In genomic region chr7:31028006-31028405, GRCh38 we compare ENCODE assay signal across 15 cellular contexts. TPM values are rescaled to one million over a fixed set of nuclear protein-coding genes. Genes with fewer than 3 reads are reported as not detected.
"Had no signal": no experiment of that assay in that cellular context is flagged by ENCODE, and none has a peak within 500 bp of the region (broad histone marks: within the 10 kb centered on the region; RNA-seq: fewer than 3 reads in every experiment).

No MANE protein-coding gene starts in this region.

- H3K36me3 Mint-ChIP-seq: naive thymus-derived CD8-positive, alpha-beta T cell had no signal

- H3K27ac Mint-ChIP-seq: activated CD4-positive, alpha-beta T cell treated with anti-CD3 and anti-CD28 coated beads, Interleukin-2, amount 10 ng/mL, durations not matched to agents 7 days and 5 days; activated T-cell treated with anti-CD3 and anti-CD28 coated beads, Interleukin-2, amount 50 U/mL, for 72 hours; naive thymus-derived CD8-positive, alpha-beta T cell; T-helper 2 cell treated with Interferon-gamma antibody and Interleukin-4, amounts not matched to agents 5 μg/mL and 100 μg/mL, for 36 hours had no signal

- ATAC-seq: activated T-cell treated with anti-CD3 and anti-CD28 coated beads, Interleukin-2, amount 50 U/mL, for 72 hours; naive thymus-derived CD8-positive, alpha-beta T cell had no signal

- H3K27ac ChIP-seq: hepatocyte, lower lobe of right lung, tibial artery had no signal

- DNase-seq: activated CD4-positive, alpha-beta T cell treated with anti-CD3 and anti-CD28 coated beads, Interleukin-2, amount 10 ng/mL, durations not matched to agents 7 days and 5 days; activated CD8-positive, alpha-beta memory T cell treated with anti-CD3 and anti-CD28 coated beads for 24 hours; activated effector memory CD4-positive, alpha-beta T cell treated with anti-CD3 and anti-CD28 coated beads, Interleukin-2, amount 50 U/mL, for 16 hours; activated naive CD4-positive, alpha-beta T cell treated with anti-CD3 and anti-CD28 coated beads, Interleukin-2, amount 50 U/mL, for 16 hours; activated T-cell treated with anti-CD3 and anti-CD28 coated beads, Interleukin-2, amount 50 U/mL, for 72 hours; left cardiac atrium; lower lobe of right lung; stimulated activated CD4-positive, alpha-beta T cell treated with anti-CD3 and anti-CD28 coated beads, Interleukin-1b, Interleukin-23, amount 100 ng/mL, for 48 hours; stimulated activated naive CD4-positive, alpha-beta T cell treated with Interleukin-2 at 50 U/mL for 16 hours; tibial artery had no signal

- H3K27me3 ChIP-seq: hepatocyte had no signal

- H3K4me3 Mint-ChIP-seq: activated CD4-positive, alpha-beta T cell treated with anti-CD3 and anti-CD28 coated beads, Interleukin-2, amount 10 ng/mL, durations not matched to agents 7 days and 5 days; activated T-cell treated with anti-CD3 and anti-CD28 coated beads, Interleukin-2, amount 50 U/mL, for 72 hours; naive thymus-derived CD8-positive, alpha-beta T cell; T-helper 2 cell treated with Interferon-gamma antibody and Interleukin-4, amounts not matched to agents 5 μg/mL and 100 μg/mL, for 36 hours had no signal

- H3K4me3 ChIP-seq: hepatocyte, lower lobe of right lung, tibial artery had no signal

- H3K4me1 ChIP-seq: lower lobe of right lung, tibial artery had no signal

- H3K36me3 ChIP-seq: lower lobe of right lung, tibial artery had no signal

- H3K9me3 ChIP-seq: lower lobe of right lung, tibial artery had no signal

RNA-seq across cellular contexts. Expression of gene ADCYAP1R1, which starts 24.1 kb away (rescaled TPM):
- total RNA-seq: activated CD4-positive, alpha-beta T cell treated with anti-CD3 and anti-CD28 coated beads, Interleukin-2, amount 10 ng/mL, durations not matched to agents 7 days and 5 days; bronchial epithelial cell; naive thymus-derived CD8-positive, alpha-beta T cell; renal cortical epithelial cell had no signal
- polyA plus RNA-seq: hepatocyte; naive thymus-derived CD8-positive, alpha-beta T cell had no signal
